In genomic region chr19:48618278-48618915, GRCh38 we compare ENCODE assay signal across 1 cellular context.
TF ChIP-seq lines count a peak whose summit lies in the region.

No MANE protein-coding gene starts in this region.

TF ChIP-seq in HepG2, 621 proteins besides CTCF, POLR2A, EP300 and RAD21 (continued from another document):
- TF ChIP-seq AKNA (CRISPR knock-in tag; IDR thresholded peaks at IDR 0.05; ENCODE audit: borderline replicate concordance) (no peak), ZNF329 (CRISPR knock-in tag; IDR thresholded peaks at IDR 0.05; ENCODE audit: low read depth) (no peak), DDIT3 (CRISPR knock-in tag; IDR thresholded peaks at IDR 0.05) (no peak), ZNF207 (IDR thresholded peaks at IDR 0.05; ENCODE audit: borderline replicate concordance) (no peak), ZNF7 (CRISPR knock-in tag; IDR thresholded peaks at IDR 0.05) (no peak), NFKB2 (CRISPR knock-in tag; IDR thresholded peaks at IDR 0.05; ENCODE audit: borderline replicate concordance) (no peak), FLYWCH1 (CRISPR knock-in tag; IDR thresholded peaks at IDR 0.05) (0 out of 2 replicates have a peak, but pooled peaks have one; percentile 17), NFE2 (CRISPR knock-in tag; IDR thresholded peaks at IDR 0.05) (no peak)
